35 cellular contexts compared by ENCODE assay signal in the genomic region with DNA sequence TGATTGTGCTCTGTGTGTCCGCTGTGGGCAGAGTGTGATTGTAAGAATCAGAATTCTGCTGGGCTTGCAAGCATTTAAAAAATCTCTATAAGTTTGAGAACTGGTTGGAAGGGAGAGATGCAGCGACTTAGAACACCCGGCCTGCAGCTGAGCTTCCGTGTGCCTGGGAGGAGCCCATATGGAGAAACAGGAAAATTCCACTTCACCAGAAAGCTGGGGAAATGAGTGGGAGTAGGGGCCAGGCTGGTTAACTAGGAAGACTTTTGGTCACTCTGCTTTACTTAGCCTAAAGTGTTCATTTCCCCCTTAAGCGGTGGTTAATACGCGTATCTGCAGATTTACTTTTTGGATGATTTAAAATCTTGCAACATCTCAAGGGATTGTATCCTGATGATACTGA.
DNase-seq lines count a peak whose midpoint lies in the region; ATAC-seq, FAIRE-seq and TF ChIP-seq lines count a peak whose summit lies in the region.
"Had no signal": no experiment of that assay in that cellular context is flagged by ENCODE, and none has a peak within 500 bp of the region (broad histone marks: within the 10 kb centered on the region; RNA-seq: fewer than 3 reads in every experiment).

No MANE protein-coding gene starts in this region.

- peaks cover 68% of the 10 kb centered on the region for H4K20me1 ChIP-seq in astrocyte (ENCODE audit: insufficient read depth, low read length)

- intact Hi-C loops in cardiac septum (cut with DNase I) = loop anchor here (5.0 kb wide), 1 partner anchor 55 kb away; no protein-coding TSS in a partner anchor

- no peak for FAIRE-seq in astrocyte (lab: Jason Lieb, UNC)
- FAIRE-seq: A204.1, GM12878, H54 had no signal

- peaks cover 58% of the 10 kb centered on the region for H3K4me1 Mint-ChIP-seq in astrocyte (ENCODE audit: low read depth, unreplicated experiment)
- peaks cover 38% of the 10 kb centered on the region for H3K4me1 Mint-ChIP-seq in mesothelial cell of epicardium
- H3K4me1 Mint-ChIP-seq: CD4-positive, CD25-positive, alpha-beta regulatory T cell had no signal

- DNase-seq in cardiac muscle cell (ENCODE audit: low read depth in 1 of 2, low spot score in 1 of 2) (peak in 1 of 2 donors; percentile 57), cardiac septum (ENCODE audit: low spot score) (no peak), astrocyte (ENCODE audit: low read depth) (no peak), mesothelial cell of epicardium (ENCODE audit: low spot score in 2 of 2, unreplicated experiment in 2 of 2) (no peak), suprapubic skin (ENCODE audit: low spot score in 2 of 2) (no peak), NCI-H1930 (lab: John Stamatoyannopoulos, UW) (no peak)
- DNase-seq: activated CD4-positive, alpha-beta T cell treated with anti-CD3 and anti-CD28 coated beads, Interleukin-2, amount 50 U/mL, for 48 hours; activated naive CD4-positive, alpha-beta T cell treated with Interleukin-2 at 50 U/mL for 16 hours; activated T-cell treated with anti-CD3 and anti-CD28 coated beads, Interleukin-2, amount 50 U/mL, for 72 hours; adrenal gland; AML-193; CD4-positive, CD25-positive, alpha-beta regulatory T cell; effector CD4-positive, alpha-beta T cell; EL; immature natural killer cell; left colon; mesendoderm; NCI-H2081 treated with DMSO at 0.1 percent for 48 hours; NCI-H2227 treated with DMSO at 0.1 percent for 48 hours; NCI-H526 treated with DMSO at 0.1 percent for 48 hours; PC-9; SHP77; stimulated activated CD4-positive, alpha-beta T cell treated with anti-CD3 and anti-CD28 coated beads, Interleukin-15, amount 100 ng/mL, for 24 hours; stimulated activated CD4-positive, alpha-beta T cell treated with anti-CD3 and anti-CD28 coated beads, Interleukin-4, amount 100 ng/mL, for 4 hours; T-helper 2 cell had no signal

- no peak for ATAC-seq in GM19455 (IDR thresholded peaks at IDR 0.05; ENCODE audit: unreplicated experiment)
- no peak for ATAC-seq in esophagus mucosa
- ATAC-seq: activated CD4-positive, CD25-positive, alpha-beta regulatory T cell treated with anti-CD3 and anti-CD28 coated beads, Interleukin-2, amount 50 U/mL, for 24 hours; activated T-cell treated with anti-CD3 and anti-CD28 coated beads, Interleukin-2, amount 50 U/mL, for 72 hours; GM12878; left colon; stimulated activated effector memory CD8-positive, alpha-beta T cell treated with anti-CD3 and anti-CD28 coated beads, Interleukin-12 subunit alpha, Interleukin-12 subunit beta, amount 100 ng/mL, for 72 hours had no signal

- TF ChIP-seq POLR2A in suprapubic skin (IDR thresholded peaks at IDR 0.05) = no peak

- H3K36me3 Mint-ChIP-seq in astrocyte (ENCODE audit: low read depth, unreplicated experiment) (peaks cover 8% of the 10 kb centered on the region), mesothelial cell of epicardium (no peaks in the 10 kb centered on the region)
- H3K36me3 Mint-ChIP-seq: brain; CD4-positive, CD25-positive, alpha-beta regulatory T cell; immature natural killer cell; stimulated activated effector memory CD8-positive, alpha-beta T cell treated with anti-CD3 and anti-CD28 coated beads, Interleukin-12 subunit alpha, Interleukin-12 subunit beta, amount 100 ng/mL, for 72 hours had no signal

- H3K4me3 ChIP-seq in cardiac muscle cell (no peak overlapping the region), astrocyte (ENCODE audit: insufficient read depth, low read depth, low read length) (no peak overlapping the region), suprapubic skin (no peak overlapping the region)
- H3K4me3 ChIP-seq: adrenal gland, GM12878, PC-9 had no signal

- H3K9me3 ChIP-seq in cardiac muscle cell (ENCODE audit: low read depth) (no peaks in the 10 kb centered on the region), astrocyte (ENCODE audit: insufficient read depth, low read depth, low read length) (no peaks in the 10 kb centered on the region), suprapubic skin (no peaks in the 10 kb centered on the region)
- H3K9me3 ChIP-seq: adrenal gland had no signal

- no peak for TF ChIP-seq EP300 in suprapubic skin (IDR thresholded peaks at IDR 0.05)

- H3K27me3 Mint-ChIP-seq in astrocyte (ENCODE audit: low read depth, unreplicated experiment) (no peaks in the 10 kb centered on the region), mesothelial cell of epicardium (ENCODE audit: low read depth) (no peaks in the 10 kb centered on the region)

- TF ChIP-seq CTCF in cardiac muscle cell (IDR thresholded peaks at IDR 0.05; ENCODE audit: low read depth, low read length) (no peak), astrocyte (IDR thresholded peaks at IDR 0.05; ENCODE audit: insufficient read depth, low read depth, low read length) (no peak), mesothelial cell of epicardium (IDR thresholded peaks at IDR 0.05; ENCODE audit: unreplicated experiment) (no peak), suprapubic skin (IDR thresholded peaks at IDR 0.05) (no peak)

- no peak overlapping the region for H3K9ac ChIP-seq in astrocyte (ENCODE audit: low read length)
- H3K9ac ChIP-seq: KMS-11 had no signal

- H3K79me2 ChIP-seq in astrocyte (ENCODE audit: insufficient read depth, low read length) = peaks cover 62% of the 10 kb centered on the region

- peaks cover 48% of the 10 kb centered on the region for H3K4me1 ChIP-seq in cardiac muscle cell (ENCODE audit: low read depth)
- H3K4me1 ChIP-seq in astrocyte (ENCODE audit: insufficient read depth, low read length) = peaks cover 15% of the 10 kb centered on the region
- peaks cover 55% of the 10 kb centered on the region for H3K4me1 ChIP-seq in suprapubic skin

- H3K36me3 ChIP-seq in cardiac muscle cell = no peaks in the 10 kb centered on the region
- no peaks in the 10 kb centered on the region for H3K36me3 ChIP-seq in astrocyte (ENCODE audit: insufficient read depth, low read length)
- H3K36me3 ChIP-seq in suprapubic skin = no peaks in the 10 kb centered on the region
- H3K36me3 ChIP-seq: adrenal gland had no signal

- H3K27ac Mint-ChIP-seq in astrocyte (ENCODE audit: unreplicated experiment) (peak overlapping the region; percentile 23), mesothelial cell of epicardium (peak overlapping the region; percentile 63)
- H3K27ac Mint-ChIP-seq: activated T-cell treated with anti-CD3 and anti-CD28 coated beads, Interleukin-2, amount 50 U/mL, for 72 hours; CD4-positive, CD25-positive, alpha-beta regulatory T cell; immature natural killer cell; stimulated activated effector memory CD8-positive, alpha-beta T cell treated with anti-CD3 and anti-CD28 coated beads, Interleukin-12 subunit alpha, Interleukin-12 subunit beta, amount 100 ng/mL, for 72 hours had no signal

- H3K4me2 ChIP-seq in astrocyte (ENCODE audit: low read length) = no peak overlapping the region
- H3K4me2 ChIP-seq: KMS-11, PC-9 had no signal

- H2AFZ ChIP-seq in astrocyte (ENCODE audit: low read depth, low read length) = no peak overlapping the region
- H2AFZ ChIP-seq: PC-9 had no signal

- peak overlapping the region; percentile 52 for H3K4me3 Mint-ChIP-seq in astrocyte (ENCODE audit: unreplicated experiment)
- no peak overlapping the region for H3K4me3 Mint-ChIP-seq in mesothelial cell of epicardium
- H3K4me3 Mint-ChIP-seq: activated T-cell treated with anti-CD3 and anti-CD28 coated beads, Interleukin-2, amount 50 U/mL, for 72 hours; CD4-positive, CD25-positive, alpha-beta regulatory T cell; immature natural killer cell; stimulated activated effector memory CD8-positive, alpha-beta T cell treated with anti-CD3 and anti-CD28 coated beads, Interleukin-12 subunit alpha, Interleukin-12 subunit beta, amount 100 ng/mL, for 72 hours had no signal

- H3K27ac ChIP-seq in cardiac muscle cell = peak overlapping the region; percentile 40
- no peak overlapping the region for H3K27ac ChIP-seq in astrocyte (ENCODE audit: low read depth, low read length)
- peak overlapping the region; percentile 60 for H3K27ac ChIP-seq in suprapubic skin
- H3K27ac ChIP-seq: HL-60, KMS-11, PC-9 had no signal

- H3K9me3 Mint-ChIP-seq in astrocyte (ENCODE audit: unreplicated experiment) = no peaks in the 10 kb centered on the region
- H3K9me3 Mint-ChIP-seq in mesothelial cell of epicardium = no peaks in the 10 kb centered on the region
- H3K9me3 Mint-ChIP-seq: activated T-cell treated with anti-CD3 and anti-CD28 coated beads, Interleukin-2, amount 50 U/mL, for 72 hours; brain; CD4-positive, CD25-positive, alpha-beta regulatory T cell; immature natural killer cell; stimulated activated effector memory CD8-positive, alpha-beta T cell treated with anti-CD3 and anti-CD28 coated beads, Interleukin-12 subunit alpha, Interleukin-12 subunit beta, amount 100 ng/mL, for 72 hours had no signal

- WGBS in suprapubic skin = 76% methylated on average over 7 of the region's 7 CpGs

- H3K27me3 ChIP-seq in cardiac muscle cell (no peaks in the 10 kb centered on the region), astrocyte (ENCODE audit: insufficient read depth, low read length) (no peaks in the 10 kb centered on the region), suprapubic skin (no peaks in the 10 kb centered on the region)
- H3K27me3 ChIP-seq: adrenal gland had no signal
